ENCODE assay signal across 13 cellular contexts in genomic region chr5:109788596-109788995, GRCh38.
DNase-seq lines count a peak whose midpoint lies in the region; ATAC-seq, FAIRE-seq and TF ChIP-seq lines count a peak whose summit lies in the region.
"Had no signal": no experiment of that assay in that cellular context is flagged by ENCODE, and none has a peak within 500 bp of the region (broad histone marks: within the 10 kb centered on the region; RNA-seq: fewer than 3 reads in every experiment).

No MANE protein-coding gene starts in this region.

- no peak for FAIRE-seq in GM12891 (lab: Jason Lieb, UNC)

- in situ Hi-C loops in ACHN (cut with HindIII; ENCODE audit: low pct_ligation_motif_present, low pct_unique_long_range_greater_than_20kb, low sequenced_read_pairs): no loop called here

- peak; percentile 96 for ATAC-seq in GM18858 (IDR thresholded peaks at IDR 0.05; ENCODE audit: unreplicated experiment)
- ATAC-seq in GM21381 (IDR thresholded peaks at IDR 0.05; ENCODE audit: unreplicated experiment): peak; percentile 96
- peak; percentile 91 for ATAC-seq in HG03045 (IDR thresholded peaks at IDR 0.05; ENCODE audit: unreplicated experiment)
- ATAC-seq: body of pancreas had no signal

- peaks cover 34% of the 10 kb centered on the region for H3K36me3 Mint-ChIP-seq in activated naive CD8-positive, alpha-beta T cell treated with anti-CD3 and anti-CD28 coated beads for 36 hours

- H3K9me3 Mint-ChIP-seq in activated naive CD8-positive, alpha-beta T cell treated with anti-CD3 and anti-CD28 coated beads for 36 hours: peaks cover 4% of the 10 kb centered on the region
- H3K9me3 Mint-ChIP-seq: IgD-negative memory B cell had no signal

- H3K4me1 Mint-ChIP-seq in activated naive CD8-positive, alpha-beta T cell treated with anti-CD3 and anti-CD28 coated beads for 36 hours: peaks cover 21% of the 10 kb centered on the region
- H3K4me1 Mint-ChIP-seq: nephron progenitor cell had no signal

- TF ChIP-seq POLR2A in GM12891 (IDR thresholded peaks at IDR 0.05; ENCODE audit: low read depth, low read length): no peak

- DNase-seq in activated naive CD8-positive, alpha-beta T cell treated with anti-CD3 and anti-CD28 coated beads for 36 hours: no peak
- no peak for DNase-seq in stimulated activated CD4-positive, alpha-beta T cell treated with anti-CD3 and anti-CD28 coated beads, Interleukin-1b, Interleukin-23, amount 100 ng/mL, for 48 hours
- no peak for DNase-seq in ACHN
- DNase-seq in GM12891 (ENCODE audit: insufficient read length, low spot score): no peak
- no peak for DNase-seq in DMS114 treated with DMSO at 0.1 percent for 48 hours (lab: John Stamatoyannopoulos, UW; ENCODE audit: unreplicated experiment)
- DNase-seq: body of pancreas; erythroblast; nephron progenitor cell; stimulated activated naive CD4-positive, alpha-beta T cell treated with Interleukin-2 at 50 U/mL for 16 hours had no signal

- H3K27me3 Mint-ChIP-seq in activated naive CD8-positive, alpha-beta T cell treated with anti-CD3 and anti-CD28 coated beads for 36 hours: no peaks in the 10 kb centered on the region
- H3K27me3 Mint-ChIP-seq: IgD-negative memory B cell had no signal

- H3K27ac Mint-ChIP-seq in activated naive CD8-positive, alpha-beta T cell treated with anti-CD3 and anti-CD28 coated beads for 36 hours: peak overlapping the region; percentile 16
- H3K27ac Mint-ChIP-seq: nephron progenitor cell had no signal

- no peak overlapping the region for H3K4me3 Mint-ChIP-seq in activated naive CD8-positive, alpha-beta T cell treated with anti-CD3 and anti-CD28 coated beads for 36 hours
- H3K4me3 Mint-ChIP-seq: IgD-negative memory B cell, nephron progenitor cell had no signal

TF ChIP-seq in GM12891, 5 proteins besides CTCF, POLR2A, EP300 and RAD21:
- no peak for TF ChIP-seq TAF1 (IDR thresholded peaks at IDR 0.05; ENCODE audit: low read depth, low read length)
- no peak for TF ChIP-seq SPI1 (IDR thresholded peaks at IDR 0.05; ENCODE audit: low read depth, low read length)
- no peak for TF ChIP-seq POU2F2 (IDR thresholded peaks at IDR 0.05; ENCODE audit: low read depth, low read length)
- TF ChIP-seq PAX5 (IDR thresholded peaks at IDR 0.05; ENCODE audit: insufficient read depth, low read length, severe bottlenecking): no peak
- TF ChIP-seq POLR2AphosphoS5 (IDR thresholded peaks at IDR 0.05; ENCODE audit: low read depth, low read length): no peak
